Comparison of ENCODE assay signal across 21 cellular contexts in the genomic region with DNA sequence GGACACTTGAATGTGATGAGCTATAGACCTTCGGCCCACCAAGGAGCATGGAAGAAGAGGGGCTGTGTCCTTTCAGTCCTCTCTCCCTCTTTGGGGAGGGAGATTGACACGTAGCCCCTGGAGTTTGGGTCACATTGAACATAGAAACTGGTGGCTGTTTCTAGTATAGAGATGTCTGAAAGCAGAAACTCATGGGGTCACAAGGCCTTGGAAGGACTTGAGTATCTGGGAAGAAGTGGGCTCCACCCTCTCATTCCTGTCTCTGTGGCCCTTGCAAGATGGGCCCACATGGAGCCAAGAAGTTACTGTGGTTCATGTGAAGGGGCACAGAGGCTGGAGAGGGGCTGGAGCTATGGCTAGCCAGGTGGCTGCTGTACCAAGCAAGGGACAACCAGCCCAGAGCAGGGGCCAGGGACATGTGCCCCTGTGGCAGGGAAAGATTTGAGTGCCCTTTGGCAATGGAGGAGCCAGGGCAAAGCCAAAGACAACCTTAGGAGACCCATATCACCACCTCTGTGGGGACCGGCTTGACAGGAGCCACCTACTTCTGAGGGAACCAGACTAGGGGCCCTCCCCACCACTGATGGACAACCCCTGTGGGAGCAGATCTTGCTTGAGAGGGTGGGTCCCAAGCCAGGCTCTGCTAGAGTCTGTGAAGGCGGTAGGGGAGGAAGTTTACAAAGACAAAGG. TPM values are rescaled to one million over a fixed set of nuclear protein-coding genes. Genes with fewer than 3 reads are reported as not detected.
DNase-seq lines count a peak whose midpoint lies in the region; ATAC-seq and TF ChIP-seq lines count a peak whose summit lies in the region.
"Had no signal": no experiment of that assay in that cellular context is flagged by ENCODE, and none has a peak within 500 bp of the region (broad histone marks: within the 10 kb centered on the region; RNA-seq: fewer than 3 reads in every experiment).

No MANE protein-coding gene starts in this region.

- TF ChIP-seq CTCF in gastroesophageal sphincter (IDR thresholded peaks at IDR 0.05) (no peak), vagina (IDR thresholded peaks at IDR 0.05) (no peak)

- ATAC-seq in right cardiac atrium (no peak), Right ventricle myocardium inferior (no peak), gastroesophageal sphincter (no peak), sciatic nerve (no peak), GM19467 (IDR thresholded peaks at IDR 0.05; ENCODE audit: unreplicated experiment) (no peak)
- ATAC-seq: activated naive CD4-positive, alpha-beta T cell treated with anti-CD3 and anti-CD28 coated beads, Interleukin-2, amount 50 U/mL, for 72 hours; HepG2; left cardiac atrium; stimulated activated naive CD8-positive, alpha-beta T cell treated with anti-CD3 and anti-CD28 coated beads, Interleukin-15, amount 100 ng/mL, for 72 hours had no signal

- WGBS in right cardiac atrium, result 85% methylated on average over 4 of the region's 4 CpGs
- 88 to 100% methylated on average over 1 of the region's 4 CpGs for WGBS in gastroesophageal sphincter (ENCODE audit: low coverage in 1 of 2), 2 donors

- H3K4me1 ChIP-seq in right cardiac atrium (ENCODE audit: control insufficient read depth, insufficient read depth, low read length) (peaks cover 16% of the 10 kb centered on the region), gastroesophageal sphincter (peaks cover 3 to 68% (median 36%) of the 10 kb centered on the region in 3 donors), vagina (peaks cover 60% of the 10 kb centered on the region)
- H3K4me1 ChIP-seq: HAP-1 had no signal

- H3K36me3 ChIP-seq in gastroesophageal sphincter (no peaks in the 10 kb centered on the region), vagina (no peaks in the 10 kb centered on the region)
- H3K36me3 ChIP-seq: HAP-1, SJSA1, WERI-Rb-1 had no signal

- H3K27ac ChIP-seq in right cardiac atrium (ENCODE audit: low read length) (peak overlapping the region; percentile 49), gastroesophageal sphincter (peak overlapping the region in 3 of 4 donors; percentile 84 to 91 (median 87)), vagina (peak overlapping the region; percentile 92)
- H3K27ac ChIP-seq: epithelial cell of prostate, WERI-Rb-1 had no signal

- TF ChIP-seq EP300 in gastroesophageal sphincter (IDR thresholded peaks at IDR 0.05), result no peak

- TF ChIP-seq POLR2A in gastroesophageal sphincter (IDR thresholded peaks at IDR 0.05) (no peak), vagina (IDR thresholded peaks at IDR 0.05) (no peak)

- no peaks in the 10 kb centered on the region for H3K27me3 ChIP-seq in right cardiac atrium (ENCODE audit: control insufficient read depth, insufficient read depth)
- H3K27me3 ChIP-seq in gastroesophageal sphincter, result no peaks in the 10 kb centered on the region
- H3K27me3 ChIP-seq in vagina, result no peaks in the 10 kb centered on the region
- H3K27me3 ChIP-seq: SJSA1 had no signal

- H3K4me3 ChIP-seq in right cardiac atrium (ENCODE audit: low read length) (no peak overlapping the region), gastroesophageal sphincter (no peak overlapping the region), vagina (no peak overlapping the region)
- H3K4me3 ChIP-seq: HAP-1, SJSA1 had no signal

- DNase-seq in right cardiac atrium (no peak), Right ventricle myocardium inferior (ENCODE audit: missing footprints) (no peak), sciatic nerve (ENCODE audit: low spot score) (peak; percentile 48), vagina (ENCODE audit: extremely low spot score in 2 of 2) (peak; percentile 77 to 87), AG20443 (ENCODE audit: low spot score) (no peak), posterior vena cava (ENCODE audit: low spot score) (no peak)
- DNase-seq: CD4-positive, CD25-positive, alpha-beta regulatory T cell; dermis blood vessel endothelial cell; GDM1; left cardiac atrium; NCI-H146; nucleus accumbens; stimulated activated naive CD8-positive, alpha-beta T cell treated with anti-CD3 and anti-CD28 coated beads, Interleukin-15, amount 100 ng/mL, for 72 hours; WERI-Rb-1 had no signal

- H3K9me3 ChIP-seq in right cardiac atrium (ENCODE audit: control insufficient read depth, low read length) (no peaks in the 10 kb centered on the region), gastroesophageal sphincter (no peaks in the 10 kb centered on the region), vagina (no peaks in the 10 kb centered on the region)
- H3K9me3 ChIP-seq: HAP-1, SJSA1 had no signal

- intact Hi-C loops in right cardiac atrium (cut with DNase I) (no loop called here), Right ventricle myocardium inferior (cut with DNase I) (no loop called here), sciatic nerve (cut with DNase I) (no loop called here), vagina (cut with DNase I) (no loop called here), posterior vena cava (cut with DNase I) (no loop called here)

RNA-seq across cellular contexts. Expression of a gene that starts 12.8 kb away (rescaled TPM):
- total RNA-seq in right cardiac atrium, result 10 to 100 TPM; 33.8 to 69.5 (median 47.2) TPM
- 26.7 TPM for polyA plus RNA-seq in right cardiac atrium
- total RNA-seq in Right ventricle myocardium inferior, result 37.1 TPM
- total RNA-seq in gastroesophageal sphincter, result 10 to 100 TPM; 36.5 to 52.5 (median 50.8) TPM
- 46.4 TPM for total RNA-seq in sciatic nerve
- 65.8 TPM for total RNA-seq in vagina
- total RNA-seq in posterior vena cava, result 10 to 100 TPM; 45.7 to 55.9 TPM
- total RNA-seq: activated naive CD4-positive, alpha-beta T cell treated with anti-CD3 and anti-CD28 coated beads, Interleukin-2, amount 50 U/mL, for 72 hours; CD4-positive, CD25-positive, alpha-beta regulatory T cell had no signal
- polyA plus RNA-seq: CD4-positive, CD25-positive, alpha-beta regulatory T cell had no signal

Comparison
In these comparisons a context has a peak if more than half of its experiments do, and no peak if none do; other contexts are left out.
1. DNase-seq: peak in sciatic nerve (single experiment) and vagina (2 of 2); none in right cardiac atrium (0 of 3), Right ventricle myocardium inferior (single experiment), AG20443 (single experiment) and posterior vena cava (single experiment).
2. Peak in every context shown above with its lines, with median percentiles within 50 percentile points of each other: H3K27ac ChIP-seq.